8 cellular contexts compared by ENCODE assay signal in genomic region chr5:55601209-55601618, GRCh38.
DNase-seq lines count a peak whose midpoint lies in the region; ATAC-seq and TF ChIP-seq lines count a peak whose summit lies in the region.

No MANE protein-coding gene starts in this region.

- no peak overlapping the region for H2AK5ac ChIP-seq in mesendoderm (ENCODE audit: low read length)

- no peak for TF ChIP-seq CTCF in tibial nerve (IDR thresholded peaks at IDR 0.05)

- DNase-seq in GM03348 (ENCODE audit: low spot score) (peak; percentile 62), NCI-H748 treated with DMSO at 0.1 percent for 48 hours (lab: John Stamatoyannopoulos, UW) (peak; percentile 62), dermis microvascular lymphatic vessel endothelial cell (ENCODE audit: low read depth in 2 of 2) (peak; percentile 96 to 100), mesendoderm (peak; percentile 12), tibial nerve (ENCODE audit: low spot score in 2 of 2) (peak; percentile 63 to 79)
- DNase-seq in effector CD4-positive, alpha-beta T cell: no peak

- no peak for ATAC-seq in GM21526 (IDR thresholded peaks at IDR 0.05; ENCODE audit: low FRiP score, unreplicated experiment)
- no peak for ATAC-seq in HG03280 (IDR thresholded peaks at IDR 0.05; ENCODE audit: unreplicated experiment)

- H3K4me1 ChIP-seq in mesendoderm (ENCODE audit: control insufficient read depth, low read depth, low read length) (peaks cover 3% of the 10 kb centered on the region), tibial nerve (peaks cover 2 to 82% (median 48%) of the 10 kb centered on the region in 4 donors)

- H3K4me3 ChIP-seq in mesendoderm (ENCODE audit: low read length): no peak overlapping the region
- peak overlapping the region in 1 of 4 donors; percentile 13 for H3K4me3 ChIP-seq in tibial nerve

- H3K9ac ChIP-seq in mesendoderm (ENCODE audit: low read length): no peak overlapping the region

- no peak overlapping the region for H2BK120ac ChIP-seq in mesendoderm (ENCODE audit: low read depth, low read length)

- no peaks in the 10 kb centered on the region for H3K27me3 ChIP-seq in mesendoderm (ENCODE audit: insufficient read depth, low read length, poor library complexity)
- H3K27me3 ChIP-seq in tibial nerve: no peaks in the 10 kb centered on the region

- no peak overlapping the region for H4K8ac ChIP-seq in mesendoderm (ENCODE audit: low read depth, low read length)

- H4K5ac ChIP-seq in mesendoderm (ENCODE audit: low read length): no peak overlapping the region

- H3K36me3 ChIP-seq in mesendoderm (ENCODE audit: control insufficient read depth, insufficient read depth, low read length) (no peaks in the 10 kb centered on the region), tibial nerve (no peaks in the 10 kb centered on the region)

- TF ChIP-seq EP300 in tibial nerve (IDR thresholded peaks at IDR 0.05): peak; percentile 94 to 98

- TF ChIP-seq POLR2A in tibial nerve (IDR thresholded peaks at IDR 0.05): peak in 1 of 2 donors; percentile 19

- H3K4ac ChIP-seq in mesendoderm (ENCODE audit: low read depth, low read length): no peak overlapping the region

- H3K4me2 ChIP-seq in mesendoderm (ENCODE audit: low read length): no peak overlapping the region

- no peaks in the 10 kb centered on the region for H3K9me3 ChIP-seq in tibial nerve

- WGBS in mesendoderm (ENCODE audit: extremely low coverage, insufficient coverage, low lambda C conversion rate): no CpG with 5 or more reads among the region's 8 CpGs
- WGBS in tibial nerve, 2 donors: 2% methylated on average over 8 of the region's 8 CpGs

- H3K27ac ChIP-seq in mesendoderm (ENCODE audit: low read depth, low read length) (no peak overlapping the region), tibial nerve (peak overlapping the region; percentile 62 to 96 (median 90))

- H2BK15ac ChIP-seq in mesendoderm (replicated peaks; ENCODE audit: low read depth): no peak overlapping the region

- H3K79me2 ChIP-seq in mesendoderm (ENCODE audit: control insufficient read depth, insufficient read depth, low read length): no peaks in the 10 kb centered on the region

- H3K56ac ChIP-seq in mesendoderm (ENCODE audit: low read length): peak overlapping the region; percentile 6

- peak overlapping the region; percentile 21 for H3K18ac ChIP-seq in mesendoderm (ENCODE audit: low read length)

- H2BK5ac ChIP-seq in mesendoderm (ENCODE audit: low read length): no peak overlapping the region

- H3K23ac ChIP-seq in mesendoderm (ENCODE audit: low read length): no peak overlapping the region

- no peaks in the 10 kb centered on the region for H3K79me1 ChIP-seq in mesendoderm (ENCODE audit: low read length)
